Comparison of ENCODE assay signal across 28 cellular contexts in genomic region chr3:50464578-50464977, GRCh38. TPM values are rescaled to one million over a fixed set of nuclear protein-coding genes. Genes with fewer than 3 reads are reported as not detected.
DNase-seq lines count a peak whose midpoint lies in the region; TF ChIP-seq lines count a peak whose summit lies in the region.
"Had no signal": no experiment of that assay in that cellular context is flagged by ENCODE, and none has a peak within 500 bp of the region (broad histone marks: within the 10 kb centered on the region; RNA-seq: fewer than 3 reads in every experiment).

No MANE protein-coding gene starts in this region.

- no peak for TF ChIP-seq RAD21 in neural cell (conservative IDR thresholded peaks at IDR 0.05)

- no peak overlapping the region for H3K27ac ChIP-seq in BLaER1 treated with 17β-estradiol and CSF1 and Interleukin-3, amounts not matched to agents 10 nM and 100 nM
- H3K27ac ChIP-seq in neural cell (ENCODE audit: low read length), result peak overlapping the region; percentile 74
- no peak overlapping the region for H3K27ac ChIP-seq in Peyer's patch
- H3K27ac ChIP-seq: HL-60, KMS-11, left ventricle myocardium inferior, right lobe of liver, spleen, stomach, thyroid gland, vagina had no signal

- DNase-seq in NCI-H1092 treated with DMSO at 0.1 percent for 48 hours (lab: John Stamatoyannopoulos, UW), result peak; percentile 59
- peak; percentile 20 for DNase-seq in NCI-H69 (lab: John Stamatoyannopoulos, UW)
- no peak for DNase-seq in Peyer's patch
- no peak for DNase-seq in HT-29 (ENCODE audit: low spot score)
- no peak for DNase-seq in NCI-H226
- DNase-seq: activated CD4-positive, alpha-beta memory T cell treated with anti-CD3 and anti-CD28 coated beads for 36 hours; activated CD4-positive, CD25-positive, alpha-beta regulatory T cell treated with anti-CD3 and anti-CD28 coated beads, Interleukin-2, amount 50 U/mL, for 72 hours; activated naive CD4-positive, alpha-beta T cell treated with Interleukin-2 at 50 U/mL for 16 hours; cortex of kidney; effector memory CD4-positive, alpha-beta T cell; erythroblast; H9; left ventricle myocardium inferior; mesendoderm; MM.1S; NCI-H1694; right lobe of liver; spleen; stimulated activated CD4-positive, alpha-beta T cell treated with anti-CD3 and anti-CD28 coated beads, Interleukin-2, amount 100 ng/mL, for 24 hours; stomach had no signal

- peaks cover 6% of the 10 kb centered on the region for H3F3A ChIP-seq in neural cell (ENCODE audit: insufficient read depth, low read length, poor library complexity, severe bottlenecking)

- peaks cover 0 to 20% (median 14%) of the 10 kb centered on the region in 10 experiments; a peak in 12 of 20 replicates for H3K4me1 ChIP-seq in BLaER1 treated with 17β-estradiol and CSF1 and Interleukin-3, amounts not matched to agents 10 nM and 100 nM
- H3K4me1 ChIP-seq in Peyer's patch, result no peaks in the 10 kb centered on the region
- H3K4me1 ChIP-seq: left ventricle myocardium inferior, right lobe of liver, spleen, stomach, thyroid gland, vagina had no signal

- no peaks in the 10 kb centered on the region for H3K79me2 ChIP-seq in neural cell (replicated peaks; ENCODE audit: insufficient read depth, low read length)

- peaks cover 0 to 13% (median 0%) of the 10 kb centered on the region in 11 experiments; a peak in 3 of 22 replicates for H4K20me1 ChIP-seq in BLaER1 treated with 17β-estradiol and CSF1 and Interleukin-3, amounts not matched to agents 10 nM and 100 nM
- no peaks in the 10 kb centered on the region for H4K20me1 ChIP-seq in neural cell (ENCODE audit: insufficient read depth)

- TF ChIP-seq CTCF in neural cell (IDR thresholded peaks at IDR 0.05; ENCODE audit: poor library complexity, severe bottlenecking) (peak; percentile 12), Peyer's patch (IDR thresholded peaks at IDR 0.05) (no peak)

- no peaks in the 10 kb centered on the region for H3K27me3 ChIP-seq in BLaER1 treated with 17β-estradiol and CSF1 and Interleukin-3, amounts not matched to agents 10 nM and 100 nM
- H3K27me3 ChIP-seq in neural cell (ENCODE audit: insufficient read depth, low read depth, low read length) (no peaks in the 10 kb centered on the region), Peyer's patch (no peaks in the 10 kb centered on the region)
- H3K27me3 ChIP-seq: right lobe of liver, spleen, stomach, thyroid gland, vagina had no signal

- no peak overlapping the region; a peak in 1 of 22 replicates for H3K9ac ChIP-seq in BLaER1 treated with 17β-estradiol and CSF1 and Interleukin-3, amounts not matched to agents 10 nM and 100 nM
- H3K9ac ChIP-seq in neural cell (ENCODE audit: low read length), result peak overlapping the region; percentile 49
- H3K9ac ChIP-seq: KMS-11 had no signal

- no peak overlapping the region for H3K4me3 ChIP-seq in BLaER1 treated with 17β-estradiol and CSF1 and Interleukin-3, amounts not matched to agents 10 nM and 100 nM
- H3K4me3 ChIP-seq in neural cell (ENCODE audit: low read length) (peak overlapping the region; percentile 42), Peyer's patch (no peak overlapping the region)
- H3K4me3 ChIP-seq: left ventricle myocardium inferior, right lobe of liver, spleen, stomach, thyroid gland, vagina had no signal

- no peaks in the 10 kb centered on the region for H3K36me3 ChIP-seq in BLaER1 treated with 17β-estradiol and CSF1 and Interleukin-3, amounts not matched to agents 10 nM and 100 nM
- H3K36me3 ChIP-seq in neural cell (ENCODE audit: insufficient read depth, low read length) (no peaks in the 10 kb centered on the region), Peyer's patch (no peaks in the 10 kb centered on the region)
- H3K36me3 ChIP-seq: left ventricle myocardium inferior, right lobe of liver, spleen, stomach, thyroid gland, vagina had no signal

- no peak for TF ChIP-seq EP300 in neural cell (conservative IDR thresholded peaks at IDR 0.05; ENCODE audit: poor library complexity, severe bottlenecking)

- H2AFZ ChIP-seq in neural cell (ENCODE audit: low read depth, low read length), result no peak overlapping the region

- TF ChIP-seq POLR2A in Peyer's patch (IDR thresholded peaks at IDR 0.05), result no peak

- peak overlapping the region in 7 of 11 experiments; percentile 5 to 52 (median 39); a peak in 10 of 22 replicates for H3K4me2 ChIP-seq in BLaER1 treated with 17β-estradiol and CSF1 and Interleukin-3, amounts not matched to agents 10 nM and 100 nM
- H3K4me2 ChIP-seq in neural cell (ENCODE audit: low read length), result peak overlapping the region; percentile 26
- H3K4me2 ChIP-seq: KMS-11 had no signal

- H3K9me3 ChIP-seq in BLaER1 treated with 17β-estradiol and CSF1 and Interleukin-3, amounts not matched to agents 10 nM and 100 nM (replicated peaks in 1 of 11), result no peaks in the 10 kb centered on the region
- no peaks in the 10 kb centered on the region for H3K9me3 ChIP-seq in neural cell (ENCODE audit: low read length)
- H3K9me3 ChIP-seq in Peyer's patch, result no peaks in the 10 kb centered on the region
- H3K9me3 ChIP-seq: left ventricle myocardium inferior, right lobe of liver, spleen, stomach, thyroid gland, vagina had no signal

- H3K9me2 ChIP-seq in neural cell (ENCODE audit: insufficient read depth, low read length), result no peaks in the 10 kb centered on the region

TF ChIP-seq in neural cell, 6 proteins besides CTCF, POLR2A, EP300 and RAD21:
- TF ChIP-seq EZH2 (IDR thresholded peaks at IDR 0.05; ENCODE audit: borderline replicate concordance, insufficient read depth, low read length, poor library complexity, severe bottlenecking) (no peak), REST (IDR thresholded peaks at IDR 0.05; ENCODE audit: borderline replicate concordance) (no peak), TAF1 (IDR thresholded peaks at IDR 0.05; ENCODE audit: low read depth) (no peak), POLR2AphosphoS5 (IDR thresholded peaks at IDR 0.05) (no peak), MXI1 (conservative IDR thresholded peaks at IDR 0.05; ENCODE audit: poor library complexity, severe bottlenecking) (no peak), SMC3 (conservative IDR thresholded peaks at IDR 0.05; ENCODE audit: poor library complexity) (no peak)

RNA-seq across cellular contexts. Expression of gene CACNA2D2, which starts 38.9 kb away (rescaled TPM):
- polyA plus RNA-seq in neural cell, result 7.8 and 11.4 TPM in 2 replicates
- polyA minus RNA-seq in neural cell, result 17.5 and 21.0 TPM in 2 replicates
- total RNA-seq in Peyer's patch, result 1 to 10 TPM in 3 of 4 donors, under 1 TPM in 1; 0.88 to 5.8 (median 1.2) TPM
- total RNA-seq in HT-29 (2014; rRNA removed; shearing (Covaris generic)), result 0.33 and 0.42 TPM in 2 replicates
- total RNA-seq: glomerular endothelial cell, myocyte had no signal

Comparison
In these comparisons a context has a peak if more than half of its experiments do, and no peak if none do; other contexts are left out.
1. DNase-seq: peak in NCI-H1092 treated with DMSO at 0.1 percent for 48 hours (single experiment) and NCI-H69 (single experiment); none in Peyer's patch (0 of 3), HT-29 (single experiment) and NCI-H226 (single experiment).